ENCODE assay signal across 9 cellular contexts in the genomic region with DNA sequence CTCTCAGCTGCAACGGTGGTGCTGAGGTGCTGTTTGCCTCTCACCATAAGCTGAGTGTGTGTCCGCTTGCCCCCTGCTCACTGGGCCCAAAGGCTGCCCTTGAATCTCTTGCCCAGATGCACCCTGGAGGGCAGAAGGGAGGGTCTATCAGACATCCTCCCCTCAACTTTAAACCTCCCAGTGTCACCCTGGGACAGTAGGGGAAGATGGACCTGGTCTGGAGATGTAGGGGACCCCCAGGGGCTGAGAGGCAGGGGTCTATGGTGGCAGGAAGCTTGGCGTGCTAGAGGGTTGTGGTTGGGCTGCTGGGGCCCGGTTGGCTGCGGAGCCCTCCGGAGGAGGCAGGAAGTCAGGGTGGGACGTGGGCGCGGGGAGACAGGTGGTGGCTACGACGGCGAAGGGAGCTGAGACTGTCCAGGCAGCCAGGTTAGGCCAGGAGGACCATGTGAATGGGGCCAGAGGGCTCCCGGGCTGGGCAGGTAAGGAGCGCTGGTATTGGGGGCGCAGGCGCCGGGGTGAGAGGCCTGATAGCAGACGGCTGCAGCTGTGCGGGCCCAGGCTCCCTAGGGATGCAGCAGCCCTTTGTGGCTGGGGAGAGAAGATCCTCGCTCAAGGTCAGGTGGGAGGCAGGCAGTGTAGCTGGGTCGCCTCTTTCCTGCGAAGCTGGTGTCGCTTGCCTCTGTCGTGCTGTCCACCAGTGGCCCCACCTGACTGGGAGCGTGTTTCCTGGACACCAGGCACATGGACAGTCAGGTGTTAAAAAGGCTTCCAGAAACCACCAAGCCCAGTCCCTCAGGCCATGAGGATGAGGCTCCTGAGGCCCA. TPM values are rescaled to one million over a fixed set of nuclear protein-coding genes. Genes with fewer than 3 reads are reported as not detected.
DNase-seq lines count a peak whose midpoint lies in the region; TF ChIP-seq lines count a peak whose summit lies in the region.
"Had no signal": no experiment of that assay in that cellular context is flagged by ENCODE, and none has a peak within 500 bp of the region (broad histone marks: within the 10 kb centered on the region; RNA-seq: fewer than 3 reads in every experiment).

LCK (plus strand) TSS at position 373 of the 824 bp plus-strand sequence. CDS start 23,065 bp downstream, outside the sequence.

- no peaks in the 10 kb centered on the region for H3K27me3 ChIP-seq in CD4-positive, alpha-beta memory T cell (ENCODE audit: insufficient read depth, low read length)
- no peaks in the 10 kb centered on the region for H3K27me3 ChIP-seq in trophoblast cell (ENCODE audit: insufficient read depth, low read length)

- CTCF ChIA-PET in CD4-positive, alpha-beta memory T cell (lab: Charles Lee; ENCODE audit: partially characterized antibody) = interaction anchor here (1.0 to 10.0 kb wide), 11 partner anchors 8 to 143 kb away, joined by 3 to 151 read pairs (median 23); partner anchors contain the start of genes BSDC1, HDAC1 and MARCKSL1
- CTCF ChIA-PET in RWPE1 (lab: Yijun Ruan, JAX) = interaction anchor here (0.7 to 0.9 kb wide), 2 partner anchors 36 to 1595 kb away, joined by 3 read pairs; no protein-coding TSS in a partner anchor

- H3K23ac ChIP-seq in trophoblast cell (ENCODE audit: low read length) = no peak within 1 kb of the TSS

- H2BK5ac ChIP-seq in trophoblast cell (ENCODE audit: low read depth, low read length, poor library complexity) = no peak within 1 kb of the TSS

- H3K18ac ChIP-seq in trophoblast cell (ENCODE audit: low read length) = no peak within 1 kb of the TSS

- H3K27me3 Mint-ChIP-seq in CD4-positive, alpha-beta memory T cell = no peaks in the 10 kb centered on the region

- no peak within 1 kb of the TSS for H3K14ac ChIP-seq in trophoblast cell (ENCODE audit: low read length)

- H2AFZ ChIP-seq in trophoblast cell (ENCODE audit: insufficient read depth, low read length, poor library complexity) = no peak within 1 kb of the TSS

- intact Hi-C loops in CD4-positive, alpha-beta memory T cell (cut with micrococcal nuclease) = loop anchor here (1.0 to 2.0 kb wide), 5 partner anchors 11 to 84 kb away; partner anchors contain the start of genes EIF3I, HDAC1 and TMEM234

- H3K9me3 ChIP-seq in CD4-positive, alpha-beta memory T cell (ENCODE audit: control insufficient read depth in 1 of 2, low read length in 2 of 2) = no peaks in the 10 kb centered on the region
- H3K9me3 ChIP-seq in trophoblast cell (ENCODE audit: insufficient read depth, low read depth, low read length) = no peaks in the 10 kb centered on the region

- H3K4me2 ChIP-seq in trophoblast cell (ENCODE audit: low read length) = no peak within 1 kb of the TSS

- H3K4me1 Mint-ChIP-seq in CD4-positive, alpha-beta memory T cell = peaks cover 34 to 82% (median 47%) of the 10 kb centered on the region in 4 donors

- H3K79me2 ChIP-seq in trophoblast cell (ENCODE audit: control insufficient read depth, insufficient read depth, low read length, poor library complexity) = no peaks in the 10 kb centered on the region

- peak; percentile 56 to 72 (median 63) for DNase-seq in CD4-positive, alpha-beta memory T cell
- DNase-seq in RWPE1 (ENCODE audit: low spot score) (no peak), trophoblast cell (no peak), erythroblast (lab: John Stamatoyannopoulos, UW) (no peak), RPMI8226 (no peak), NCI-H2029 treated with DMSO at 0.1 percent for 48 hours (lab: John Stamatoyannopoulos, UW) (no peak), COLO668 (lab: John Stamatoyannopoulos, UW; ENCODE audit: unreplicated experiment) (no peak)
- peak; percentile 69 for DNase-seq in activated naive CD4-positive, alpha-beta T cell treated with anti-CD3 and anti-CD28 coated beads, Interleukin-2, amount 50 U/mL, for 16 hours

- no peak within 1 kb of the TSS for H2AK5ac ChIP-seq in trophoblast cell (ENCODE audit: low read length)

- H3K9me3 Mint-ChIP-seq in CD4-positive, alpha-beta memory T cell = peaks cover 0 to 1% (median 0%) of the 10 kb centered on the region in 8 donors

- peak within 1 kb of the TSS; percentile 89 for H3K27ac ChIP-seq in CD4-positive, alpha-beta memory T cell (ENCODE audit: low read depth, low read length)
- peak within 1 kb of the TSS; percentile 50 for H3K27ac ChIP-seq in RWPE1
- no peak within 1 kb of the TSS for H3K27ac ChIP-seq in trophoblast cell (ENCODE audit: low read depth, low read length)

- peaks cover 27 to 31% of the 10 kb centered on the region in 2 donors for H3K36me3 Mint-ChIP-seq in CD4-positive, alpha-beta memory T cell

- H4K91ac ChIP-seq in trophoblast cell (ENCODE audit: low read depth, low read length) = no peak within 1 kb of the TSS

- no peak within 1 kb of the TSS for H4K8ac ChIP-seq in trophoblast cell (ENCODE audit: low read depth, low read length)

- peak within 1 kb of the TSS; percentile 98 to 100 (median 99) for H3K4me3 Mint-ChIP-seq in CD4-positive, alpha-beta memory T cell

- no peaks in the 10 kb centered on the region for H3K36me3 ChIP-seq in CD4-positive, alpha-beta memory T cell (ENCODE audit: insufficient read depth, low read length)
- H3K36me3 ChIP-seq in trophoblast cell (ENCODE audit: control insufficient read depth in 1 of 2, insufficient read depth in 2 of 2, low read length in 2 of 2) = no peaks in the 10 kb centered on the region

- H3K4ac ChIP-seq in trophoblast cell (ENCODE audit: low read depth, low read length) = no peak within 1 kb of the TSS

- TF ChIP-seq CTCF in RWPE1 (conservative IDR thresholded peaks at IDR 0.05; ENCODE audit: low read depth) = no peak

- H4K12ac ChIP-seq in trophoblast cell (ENCODE audit: low read depth, low read length) = no peak within 1 kb of the TSS

- no peaks in the 10 kb centered on the region for H3K79me1 ChIP-seq in trophoblast cell (ENCODE audit: low read length)

- H3K4me1 ChIP-seq in CD4-positive, alpha-beta memory T cell (ENCODE audit: insufficient read depth, low read length) = peaks cover 56% of the 10 kb centered on the region
- H3K4me1 ChIP-seq in trophoblast cell (ENCODE audit: control insufficient read depth in 1 of 2, insufficient read depth in 2 of 2, low read length in 2 of 2) = peaks cover 2% of the 10 kb centered on the region in 2 experiments

- no peak within 1 kb of the TSS for H2BK12ac ChIP-seq in trophoblast cell (ENCODE audit: low read length)

- no CpG with 5 or more reads among the region's 25 CpGs for WGBS in trophoblast cell (ENCODE audit: extremely low coverage, insufficient coverage, insufficient read length)

- H3K9ac ChIP-seq in trophoblast cell (ENCODE audit: low read length) = peak within 1 kb of the TSS; percentile 3

- H3K4me3 ChIP-seq in CD4-positive, alpha-beta memory T cell (ENCODE audit: low read length in 2 of 2) = peak within 1 kb of the TSS; percentile 92 to 95
- no peak within 1 kb of the TSS for H3K4me3 ChIP-seq in trophoblast cell (ENCODE audit: low read depth, low read length)

- H3K27ac Mint-ChIP-seq in CD4-positive, alpha-beta memory T cell = peak within 1 kb of the TSS; percentile 91 to 99 (median 97)

- TF ChIP-seq POLR2A in erythroblast (IDR thresholded peaks at IDR 0.05; ENCODE audit: low read length) = no peak

- no peak within 1 kb of the TSS for H2BK120ac ChIP-seq in trophoblast cell (ENCODE audit: insufficient read depth, low read length, poor library complexity)

- POLR2A ChIA-PET in CD4-positive, alpha-beta memory T cell (lab: Charles Lee; ENCODE audit: partially characterized antibody) = interaction anchor here (0.9 to 26.9 kb wide), 23 partner anchors 1 to 463 kb away, joined by 3 to 819 read pairs (median 10); partner anchors contain the start of genes BSDC1, CCDC28B, FAM167B and HDAC1
- POLR2A ChIA-PET in RWPE1 (lab: Yijun Ruan, JAX; ENCODE audit: low non-redundant PET) = no interaction called here

RNA-seq across cellular contexts. Expression of gene LCK, which starts in this region (rescaled TPM):
- 100 to 1,000 TPM; 431 to 436 TPM for total RNA-seq in CD4-positive, alpha-beta memory T cell
- polyA plus RNA-seq in CD4-positive, alpha-beta memory T cell = 1,000 to 10,000 TPM in 1 of 2 donors, 100 to 1,000 TPM in 1; 779 to 1,233 TPM
- 0.17 and 0.25 TPM in 2 replicates for polyA plus RNA-seq in trophoblast cell (2013)
- total RNA-seq: SK-MEL-5 had no signal

Comparison
In these comparisons a context has a peak if more than half of its experiments do, and no peak if none do; other contexts are left out.
1. DNase-seq: peak in CD4-positive, alpha-beta memory T cell (5 of 5) and activated naive CD4-positive, alpha-beta T cell treated with anti-CD3 and anti-CD28 coated beads, Interleukin-2, amount 50 U/mL, for 16 hours (single experiment); none in RWPE1 (single experiment), trophoblast cell (0 of 2), erythroblast (0 of 2), RPMI8226 (single experiment), NCI-H2029 treated with DMSO at 0.1 percent for 48 hours (single experiment) and COLO668 (single experiment).